ENCODE assay signal across 8 cellular contexts in genomic region chr1:156456625-156457465, GRCh38. TPM values are rescaled to one million over a fixed set of nuclear protein-coding genes. Genes with fewer than 3 reads are reported as not detected.
DNase-seq lines count a peak whose midpoint lies in the region; ATAC-seq and TF ChIP-seq lines count a peak whose summit lies in the region.

No MANE protein-coding gene starts in this region.

- H3K4me3 ChIP-seq in dorsolateral prefrontal cortex (peak overlapping the region; percentile 50 to 96 (median 72)), liver (ENCODE audit: low read depth in 1 of 3, low read length in 3 of 3) (peak overlapping the region; percentile 45 to 70 (median 69))

- POLR2A ChIA-PET in CD4-positive, alpha-beta T cell (lab: Charles Lee): interaction anchor here (0.6 to 5.5 kb wide), 23 partner anchors 9 to 310 kb away, joined by 3 to 121 read pairs (median 4); partner anchors contain the start of genes GPATCH4, MEF2D, MRPL24 and NAXE
- POLR2A ChIA-PET in activated CD4-positive, alpha-beta memory T cell treated with anti-CD3 and anti-CD28 coated beads for 36 hours (lab: Charles Lee): interaction anchor here (0.6 to 1.7 kb wide), 10 partner anchors 20 to 284 kb away, joined by 3 to 8 read pairs (median 4); partner anchors contain the start of genes GPATCH4, MEF2D, MRPL24 and NAXE

- peak overlapping the region; percentile 100 for H3K27ac ChIP-seq in CD4-positive, alpha-beta T cell (ENCODE audit: low read depth, low read length)
- H3K27ac ChIP-seq in dorsolateral prefrontal cortex: peak overlapping the region; percentile 91 to 100 (median 100)
- H3K27ac ChIP-seq in liver (ENCODE audit: low read depth in 1 of 2, low read length in 2 of 2): peak overlapping the region; percentile 100

- H3K4me1 Mint-ChIP-seq in CD4-positive, alpha-beta T cell (ENCODE audit: low read depth): peaks cover 25% of the 10 kb centered on the region
- H3K4me1 Mint-ChIP-seq in activated CD4-positive, alpha-beta memory T cell treated with anti-CD3 and anti-CD28 coated beads for 36 hours (ENCODE audit: low read depth): peaks cover 29% of the 10 kb centered on the region

- no peaks in the 10 kb centered on the region for H3K9me3 Mint-ChIP-seq in CD4-positive, alpha-beta T cell
- H3K9me3 Mint-ChIP-seq in activated CD4-positive, alpha-beta memory T cell treated with anti-CD3 and anti-CD28 coated beads for 36 hours: no peaks in the 10 kb centered on the region

- no peak for TF ChIP-seq CTCF in CD4-positive, alpha-beta T cell (IDR thresholded peaks at IDR 0.05)
- TF ChIP-seq CTCF in dorsolateral prefrontal cortex (IDR thresholded peaks at IDR 0.05 in 54 of 56, conservative IDR thresholded peaks at IDR 0.05 in 2 of 56; ENCODE audit: low read depth in 1 of 56, partially characterized antibody in 56 of 56) (peak in 18 of 56 donors; percentile 1 to 50 (median 7)), liver (IDR thresholded peaks at IDR 0.05; ENCODE audit: low read depth, low read length, missing input control) (no peak)

- DNase-seq in CD4-positive, alpha-beta T cell: peak; percentile 93 to 99 (median 94)
- peak; percentile 99 for DNase-seq in HK-2 (ENCODE audit: unreplicated experiment)
- DNase-seq in NCI-H82 (lab: John Stamatoyannopoulos, UW): peak; percentile 100
- peak; percentile 99 for DNase-seq in activated CD4-positive, alpha-beta memory T cell treated with anti-CD3 and anti-CD28 coated beads for 36 hours
- DNase-seq in dorsolateral prefrontal cortex: peak; percentile 89 to 98 (median 96)
- peak; percentile 97 for DNase-seq in stimulated activated CD4-positive, alpha-beta T cell treated with anti-CD3 and anti-CD28 coated beads, Interleukin-4, amount 100 ng/mL, for 1 hour

- WGBS in liver: under 1% methylated on average over 59 of the region's 59 CpGs

- H3K9me3 ChIP-seq in CD4-positive, alpha-beta T cell (ENCODE audit: control insufficient read depth, low read length): no peaks in the 10 kb centered on the region
- H3K9me3 ChIP-seq in liver (ENCODE audit: control insufficient read depth in 4 of 4, low read length in 3 of 4): no peaks in the 10 kb centered on the region

- peak overlapping the region; percentile 94 for H3K4me3 Mint-ChIP-seq in CD4-positive, alpha-beta T cell
- H3K4me3 Mint-ChIP-seq in activated CD4-positive, alpha-beta memory T cell treated with anti-CD3 and anti-CD28 coated beads for 36 hours: peak overlapping the region; percentile 86

- intact Hi-C loops in CD4-positive, alpha-beta T cell (cut with DNase I, micrococcal nuclease): loop anchor here (1.0 kb wide), 4 partner anchors 44 to 152 kb away; no protein-coding TSS in a partner anchor
- intact Hi-C loops in activated CD4-positive, alpha-beta memory T cell treated with anti-CD3 and anti-CD28 coated beads for 36 hours (cut with micrococcal nuclease): loop anchor here (1.0 to 2.0 kb wide), 10 partner anchors 12 to 284 kb away; partner anchors contain the start of genes GPATCH4, MRPL24 and SMG5
- intact Hi-C loops in dorsolateral prefrontal cortex (cut with DNase I): loop anchor here (1.0 to 5.0 kb wide), 5 partner anchors 44 to 150 kb away; partner anchors contain the start of gene GPATCH4 (in 1 of the 2)

- TF ChIP-seq RAD21 in liver (IDR thresholded peaks at IDR 0.05): no peak

- no peaks in the 10 kb centered on the region for H3K27me3 ChIP-seq in CD4-positive, alpha-beta T cell (ENCODE audit: control insufficient read depth, insufficient read depth, low read length)
- H3K27me3 ChIP-seq in dorsolateral prefrontal cortex (no peaks in the 10 kb centered on the region), liver (ENCODE audit: control insufficient read depth in 4 of 4, insufficient read depth in 4 of 4, low read length in 3 of 4) (no peaks in the 10 kb centered on the region)

- H3K36me3 ChIP-seq in liver (ENCODE audit: control insufficient read depth in 4 of 4, insufficient read depth in 3 of 4, low read depth in 1 of 4, low read length in 3 of 4): no peaks in the 10 kb centered on the region

- peaks cover 3% of the 10 kb centered on the region for H3K36me3 Mint-ChIP-seq in CD4-positive, alpha-beta T cell (ENCODE audit: low read depth)
- H3K36me3 Mint-ChIP-seq in activated CD4-positive, alpha-beta memory T cell treated with anti-CD3 and anti-CD28 coated beads for 36 hours: no peaks in the 10 kb centered on the region

- H3K9ac ChIP-seq in liver (ENCODE audit: low read depth in 1 of 2, low read length in 2 of 2): peak overlapping the region; percentile 73 to 83

- CTCF ChIA-PET in CD4-positive, alpha-beta T cell (lab: Charles Lee): interaction anchor here (0.5 to 4.9 kb wide), 10 partner anchors 11 to 319 kb away, joined by 3 to 24 read pairs (median 7); partner anchors contain the start of genes GPATCH4 and MEF2D
- CTCF ChIA-PET in activated CD4-positive, alpha-beta memory T cell treated with anti-CD3 and anti-CD28 coated beads for 36 hours (lab: Charles Lee): interaction anchor here (0.7 to 2.9 kb wide), 17 partner anchors 11 to 297 kb away, joined by 3 to 18 read pairs (median 3); partner anchors contain the start of gene NAXE

- peak; percentile 80 for ATAC-seq in CD4-positive, alpha-beta T cell (ENCODE audit: poor library complexity)
- ATAC-seq in GM19452 (IDR thresholded peaks at IDR 0.05; ENCODE audit: unreplicated experiment): peak; percentile 71

- no peaks in the 10 kb centered on the region for H3K27me3 Mint-ChIP-seq in CD4-positive, alpha-beta T cell
- H3K27me3 Mint-ChIP-seq in activated CD4-positive, alpha-beta memory T cell treated with anti-CD3 and anti-CD28 coated beads for 36 hours: no peaks in the 10 kb centered on the region

- peaks cover 3 to 29% (median 15%) of the 10 kb centered on the region in 4 donors for H3K4me1 ChIP-seq in liver (ENCODE audit: control insufficient read depth in 4 of 4, insufficient read depth in 4 of 4, low read length in 3 of 4)

- H3K27ac Mint-ChIP-seq in CD4-positive, alpha-beta T cell: peak overlapping the region; percentile 100
- H3K27ac Mint-ChIP-seq in activated CD4-positive, alpha-beta memory T cell treated with anti-CD3 and anti-CD28 coated beads for 36 hours: peak overlapping the region; percentile 99

TF ChIP-seq in liver, 16 proteins besides CTCF, POLR2A, EP300 and RAD21 (continues in another document):
- TF ChIP-seq TAF1 (conservative IDR thresholded peaks at IDR 0.05): peak; percentile 75
- peak; percentile 62 for TF ChIP-seq REST (IDR thresholded peaks at IDR 0.05)
- TF ChIP-seq JUND (IDR thresholded peaks at IDR 0.05): peak in 1 of 2 donors; percentile 31
- peak; percentile 15 for TF ChIP-seq NR2F2 (IDR thresholded peaks at IDR 0.05)
- peak in 1 of 2 donors; percentile 55 for TF ChIP-seq GABPA (IDR thresholded peaks at IDR 0.05 in 1 of 2, conservative IDR thresholded peaks at IDR 0.05 in 1 of 2)
- TF ChIP-seq FOXA1 (IDR thresholded peaks at IDR 0.05): peak; percentile 66
- TF ChIP-seq ZBTB33 (IDR thresholded peaks at IDR 0.05): peak; percentile 80
- TF ChIP-seq SP1 (IDR thresholded peaks at IDR 0.05): peak; percentile 65
- TF ChIP-seq EGR1 (IDR thresholded peaks at IDR 0.05; ENCODE audit: low read depth in 2 of 2): peak in 1 of 2 donors; percentile 74
- TF ChIP-seq RXRA (IDR thresholded peaks at IDR 0.05): peak; percentile 39 to 73
- no peak for TF ChIP-seq ATF3 (IDR thresholded peaks at IDR 0.05)
- TF ChIP-seq YY1 (IDR thresholded peaks at IDR 0.05): peak; percentile 75

RNA-seq across cellular contexts. Expression of gene MEF2D, which starts 43.7 kb away (rescaled TPM):
- 100 to 1,000 TPM; 155 to 162 TPM for total RNA-seq in CD4-positive, alpha-beta T cell
- total RNA-seq in activated CD4-positive, alpha-beta memory T cell treated with anti-CD3 and anti-CD28 coated beads for 36 hours: 10 to 100 TPM; 35.9 to 39.7 TPM
- 100 to 1,000 TPM in 40 of 120 experiments, 10 to 100 TPM in 80; 63.8 to 123 (median 93.8) TPM for total RNA-seq in dorsolateral prefrontal cortex
- total RNA-seq in liver: 1 to 10 TPM; 5.2 to 5.7 TPM
- 1 to 10 TPM; 3.4 to 7.6 TPM for polyA plus RNA-seq in liver

Comparison
In these comparisons a context has a peak if more than half of its experiments do, and no peak if none do; other contexts are left out.
1. Peak in every context shown above with its lines: DNase-seq, ATAC-seq, H3K4me3 ChIP-seq and H3K27ac ChIP-seq.
2. RNA of gene MEF2D, which starts 43.7 kb away (total RNA-seq): 155 to 162 TPM in CD4-positive, alpha-beta T cell, 63.8 to 123 TPM in dorsolateral prefrontal cortex and 35.9 to 39.7 TPM in activated CD4-positive, alpha-beta memory T cell treated with anti-CD3 and anti-CD28 coated beads for 36 hours; 5.2 to 5.7 TPM in liver; every median in the first group is over 4 times any median in the second.